9 cellular contexts compared by ENCODE assay signal in genomic region chr20:50980071-50980681, GRCh38. TPM values are rescaled to one million over a fixed set of nuclear protein-coding genes. Genes with fewer than 3 reads are reported as not detected.
DNase-seq lines count a peak whose midpoint lies in the region; ATAC-seq, FAIRE-seq and TF ChIP-seq lines count a peak whose summit lies in the region.
"Had no signal": no experiment of that assay in that cellular context is flagged by ENCODE, and none has a peak within 500 bp of the region (broad histone marks: within the 10 kb centered on the region; RNA-seq: fewer than 3 reads in every experiment).

No MANE protein-coding gene starts in this region.

- FAIRE-seq in D721Med (lab: Jason Lieb, UNC) = no peak

- no peaks in the 10 kb centered on the region for H3K79me2 ChIP-seq in mesendoderm (ENCODE audit: control insufficient read depth, insufficient read depth, low read length)
- H3K79me2 ChIP-seq: parathyroid adenoma had no signal

- no peak overlapping the region for H2BK120ac ChIP-seq in mesendoderm (ENCODE audit: low read depth, low read length)

- TF ChIP-seq EP300 in Ishikawa (IDR thresholded peaks at IDR 0.05; ENCODE audit: borderline replicate concordance) = no peak

- WGBS in adrenal gland, 4 donors = 28 to 55% (median 47%) methylated on average over 5 to 8 of the region's 8 CpGs
- no CpG with 5 or more reads among the region's 8 CpGs for WGBS in mesendoderm (ENCODE audit: extremely low coverage, insufficient coverage, low lambda C conversion rate)

- no peak for TF ChIP-seq RAD21 in Ishikawa (IDR thresholded peaks at IDR 0.05; ENCODE audit: low read depth)

- H3K36me3 ChIP-seq in adrenal gland (replicated peaks in 1 of 2) (no peaks in the 10 kb centered on the region), mesendoderm (ENCODE audit: control insufficient read depth, insufficient read depth, low read length) (no peaks in the 10 kb centered on the region)

- ATAC-seq in GM18909 (IDR thresholded peaks at IDR 0.05; ENCODE audit: poor library complexity, unreplicated experiment) = no peak

- H3K9me3 ChIP-seq in adrenal gland (replicated peaks in 1 of 3) = no peaks in the 10 kb centered on the region

- H3K56ac ChIP-seq in mesendoderm (ENCODE audit: low read length) = no peak overlapping the region

- no peak overlapping the region for H3K23ac ChIP-seq in mesendoderm (ENCODE audit: low read length)

- H3K4me1 ChIP-seq in adrenal gland (replicated peaks in 1 of 2) (no peaks in the 10 kb centered on the region), mesendoderm (ENCODE audit: control insufficient read depth, low read depth, low read length) (no peaks in the 10 kb centered on the region)
- H3K4me1 ChIP-seq: parathyroid adenoma had no signal

- H3K4me2 ChIP-seq in mesendoderm (ENCODE audit: low read length) = no peak overlapping the region

- H3K79me1 ChIP-seq in mesendoderm (ENCODE audit: low read length) = no peaks in the 10 kb centered on the region

- H4K8ac ChIP-seq in mesendoderm (ENCODE audit: low read depth, low read length) = no peak overlapping the region

- no peak overlapping the region for H3K4ac ChIP-seq in mesendoderm (ENCODE audit: low read depth, low read length)

- no peak overlapping the region for H2BK5ac ChIP-seq in mesendoderm (ENCODE audit: low read length)

- no peak overlapping the region for H4K5ac ChIP-seq in mesendoderm (ENCODE audit: low read length)

- DNase-seq in AML-193 (lab: John Stamatoyannopoulos, UW) (peak; percentile 6 to 11), adrenal gland (peak in 5 of 7 donors; percentile 27 to 63 (median 44)), mesendoderm (peak; percentile 41), D721Med (ENCODE audit: insufficient read length, low spot score) (no peak), D341Med (ENCODE audit: low spot score) (no peak), NCI-H524 treated with DMSO at 0.1 percent for 48 hours (lab: John Stamatoyannopoulos, UW) (no peak)

- no peak overlapping the region for H2AK5ac ChIP-seq in mesendoderm (ENCODE audit: low read length)

- no peak overlapping the region for H2BK15ac ChIP-seq in mesendoderm (replicated peaks; ENCODE audit: low read depth)

- H3K27me3 ChIP-seq in adrenal gland (peaks cover 12% of the 10 kb centered on the region), mesendoderm (ENCODE audit: insufficient read depth, low read length, poor library complexity) (no peaks in the 10 kb centered on the region)

- H3K27ac ChIP-seq in adrenal gland (peak overlapping the region in 2 of 5 donors; percentile 21 to 56), mesendoderm (ENCODE audit: low read depth, low read length) (no peak overlapping the region)
- H3K27ac ChIP-seq: parathyroid adenoma had no signal

- H3K4me3 ChIP-seq in adrenal gland = no peak overlapping the region
- H3K4me3 ChIP-seq in mesendoderm (ENCODE audit: low read length) = no peak overlapping the region

- intact Hi-C loops in adrenal gland (cut with DNase I) = loop anchor here in 1 of 2 donors (10.0 kb wide), 1 partner anchor 625 kb away; no protein-coding TSS in a partner anchor

- TF ChIP-seq POLR2A in adrenal gland (IDR thresholded peaks at IDR 0.05) = no peak

- H3K9ac ChIP-seq in mesendoderm (ENCODE audit: low read length) = no peak overlapping the region
- H3K9ac ChIP-seq: parathyroid adenoma had no signal

- TF ChIP-seq CTCF in adrenal gland (IDR thresholded peaks at IDR 0.05) (no peak), D721Med (IDR thresholded peaks at IDR 0.05; ENCODE audit: insufficient read depth, missing control alignments) (no peak)

- no peak overlapping the region for H3K18ac ChIP-seq in mesendoderm (ENCODE audit: low read length)

TF ChIP-seq in Ishikawa, 13 proteins besides CTCF, POLR2A, EP300 and RAD21:
- TF ChIP-seq CEBPB (IDR thresholded peaks at IDR 0.05) (peak; percentile 76), TEAD4 (IDR thresholded peaks at IDR 0.05) (peak; percentile 45; the same call in 1 of the 2 replicates), CREB1 (IDR thresholded peaks at IDR 0.05; ENCODE audit: low read depth) (no peak)
- TF ChIP-seq, protein P1, sequence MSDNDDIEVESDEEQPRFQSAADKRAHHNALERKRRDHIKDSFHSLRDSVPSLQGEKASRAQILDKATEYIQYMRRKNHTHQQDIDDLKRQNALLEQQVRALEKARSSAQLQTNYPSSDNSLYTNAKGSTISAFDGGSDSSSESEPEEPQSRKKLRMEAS (IDR thresholded peaks at IDR 0.05) = no peak

RNA-seq across cellular contexts. Expression of gene MOCS3, which starts 21.6 kb away (rescaled TPM):
- 1 to 10 TPM; 4.2 to 7.5 (median 5.9) TPM for total RNA-seq in adrenal gland
- 1 to 10 TPM; 1.0 to 3.3 (median 1.1) TPM for polyA plus RNA-seq in adrenal gland
- polyA plus RNA-seq in mesendoderm (2013, experiment 1 of 2) = 4.0 TPM
- polyA plus RNA-seq in mesendoderm (2013, experiment 2 of 2) = 4.3 TPM

RNA-seq across cellular contexts. Expression of gene DPM1, which starts 21.8 kb away (rescaled TPM):
- 10 to 100 TPM; 33.2 to 64.6 (median 42.9) TPM for total RNA-seq in adrenal gland
- polyA plus RNA-seq in adrenal gland = 100 to 1,000 TPM in 1 of 3 donors, 10 to 100 TPM in 2; 21.0 to 145 (median 23.2) TPM
- polyA plus RNA-seq in mesendoderm (2013, experiment 1 of 2) = 77.5 TPM
- 81.0 TPM for polyA plus RNA-seq in mesendoderm (2013, experiment 2 of 2)

RNA-seq across cellular contexts. Expression of gene KCNG1, which starts 42.7 kb away (rescaled TPM):
- 1 to 10 TPM in 3 of 8 donors, under 1 TPM in 2, not detected in 3; 0.14 to 4.7 (median 1.7) TPM for total RNA-seq in adrenal gland
- polyA plus RNA-seq in adrenal gland = 1 to 10 TPM in 2 of 3 donors, under 1 TPM in 1; 0.95 to 5.3 (median 1.3) TPM
- polyA plus RNA-seq in mesendoderm (2013, experiment 1 of 2) = 120 TPM
- polyA plus RNA-seq in mesendoderm (2013, experiment 2 of 2) = 118 TPM

RNA-seq across cellular contexts. Expression of gene ADNP, which starts 48.9 kb away (rescaled TPM):
- total RNA-seq in adrenal gland = 10 to 100 TPM; 32.4 to 76.4 (median 54.2) TPM
- 10 to 100 TPM; 37.8 to 64.7 (median 54.6) TPM for polyA plus RNA-seq in adrenal gland
- 118 TPM for polyA plus RNA-seq in mesendoderm (2013, experiment 1 of 2)
- polyA plus RNA-seq in mesendoderm (2013, experiment 2 of 2) = 114 TPM

Comparison
In these comparisons a context has a peak if more than half of its experiments do, and no peak if none do; other contexts are left out.
1. DNase-seq: peak in AML-193 (2 of 2), adrenal gland (5 of 7) and mesendoderm (single experiment); none in D721Med (single experiment), D341Med (single experiment) and NCI-H524 treated with DMSO at 0.1 percent for 48 hours (single experiment).